ENCODE assay signal across 19 cellular contexts in genomic region chr11:3674189-3674588, GRCh38. TPM values are rescaled to one million over a fixed set of nuclear protein-coding genes. Genes with fewer than 3 reads are reported as not detected.
DNase-seq lines count a peak whose midpoint lies in the region; ATAC-seq and TF ChIP-seq lines count a peak whose summit lies in the region.
"Had no signal": no experiment of that assay in that cellular context is flagged by ENCODE, and none has a peak within 500 bp of the region (broad histone marks: within the 10 kb centered on the region; RNA-seq: fewer than 3 reads in every experiment).

No MANE protein-coding gene starts in this region.

- H3K23ac ChIP-seq in IMR-90 (ENCODE audit: low read depth, low read length), result no peak overlapping the region

- in situ Hi-C loops in IMR-90 (cut with MboI; ENCODE audit: low sequenced_read_pairs) (no loop called here), mammary epithelial cell (cut with MboI; ENCODE audit: low sequenced_read_pairs in 2 of 2) (no loop called here)

- peaks cover 60% of the 10 kb centered on the region for H3K36me3 ChIP-seq in IMR-90 (ENCODE audit: control insufficient read depth, insufficient read depth, low read length)
- peaks cover 31% of the 10 kb centered on the region for H3K36me3 ChIP-seq in mammary epithelial cell (ENCODE audit: insufficient read depth, low read length)
- H3K36me3 ChIP-seq in mesodermal cell (ENCODE audit: control insufficient read depth, insufficient read depth, low read length), result peaks cover 91% of the 10 kb centered on the region

- TF ChIP-seq POLR2A in IMR-90 (IDR thresholded peaks at IDR 0.05; ENCODE audit: low read depth, low read length), result no peak

- H2BK120ac ChIP-seq in IMR-90 (ENCODE audit: low read depth, low read length), result no peak overlapping the region

- peaks cover 2 to 91% (median 40%) of the 10 kb centered on the region in 3 donors for H3K36me3 Mint-ChIP-seq in naive thymus-derived CD8-positive, alpha-beta T cell

- H2BK15ac ChIP-seq in IMR-90 (ENCODE audit: low read depth, low read length), result no peak overlapping the region

- H3K4ac ChIP-seq in IMR-90 (ENCODE audit: low read depth, low read length), result no peak overlapping the region

- POLR2A ChIA-PET in IMR-90 (lab: Charles Lee; ENCODE audit: unreplicated experiment), result no interaction called here
- POLR2A ChIA-PET in naive thymus-derived CD8-positive, alpha-beta T cell (lab: Charles Lee), result no interaction called here

- H3K27me3 Mint-ChIP-seq in naive thymus-derived CD8-positive, alpha-beta T cell, result no peaks in the 10 kb centered on the region
- H3K27me3 Mint-ChIP-seq: stimulated activated naive CD8-positive, alpha-beta T cell treated with anti-CD3 and anti-CD28 coated beads, Interleukin-15, amount 100 ng/mL, for 72 hours had no signal

- no peak overlapping the region for H3K14ac ChIP-seq in IMR-90 (replicated peaks; ENCODE audit: low read depth, low read length)

- H3K9ac ChIP-seq in IMR-90 (ENCODE audit: low read depth, low read length), result no peak overlapping the region
- H3K9ac ChIP-seq in mammary epithelial cell (ENCODE audit: insufficient read depth, low read length), result peak overlapping the region; percentile 38

- H3K18ac ChIP-seq in IMR-90 (ENCODE audit: low read depth, low read length), result no peak overlapping the region

- CTCF ChIA-PET in IMR-90 (lab: Yijun Ruan, JAX), result no interaction called here
- CTCF ChIA-PET in mammary epithelial cell (lab: Charles Lee; ENCODE audit: low non-redundant PET), result interaction anchor here (0.5 kb wide), 1 partner anchor 334 kb away, joined by 6 read pairs; no protein-coding TSS in a partner anchor

- H4K20me1 ChIP-seq in IMR-90 (ENCODE audit: insufficient read depth, low read length) (no peaks in the 10 kb centered on the region; the same call in 1 of the 2 replicates), mammary epithelial cell (ENCODE audit: insufficient read depth, low read length) (no peaks in the 10 kb centered on the region)

- H3K79me2 ChIP-seq in mammary epithelial cell (ENCODE audit: insufficient read depth, low read length), result no peaks in the 10 kb centered on the region

- H3K4me3 ChIP-seq in IMR-90 (ENCODE audit: insufficient read depth, low read depth, low read length) (no peak overlapping the region), mammary epithelial cell (replicated peaks in 1 of 3; ENCODE audit: insufficient read depth in 1 of 3, low read depth in 2 of 3, low read length in 3 of 3) (no peak overlapping the region), mesodermal cell (ENCODE audit: extremely low read depth, insufficient read depth, low read length, poor library complexity, severe bottlenecking) (no peak overlapping the region)
- H3K4me3 ChIP-seq: coronary artery, K562, right lobe of liver had no signal

- no peak overlapping the region for H3K4me3 Mint-ChIP-seq in naive thymus-derived CD8-positive, alpha-beta T cell
- H3K4me3 Mint-ChIP-seq: immature natural killer cell; stimulated activated naive CD8-positive, alpha-beta T cell treated with anti-CD3 and anti-CD28 coated beads, Interleukin-15, amount 100 ng/mL, for 72 hours had no signal

- H3K9me3 ChIP-seq in IMR-90 (ENCODE audit: control insufficient read depth, insufficient read depth, low read length), result no peaks in the 10 kb centered on the region
- H3K9me3 ChIP-seq in mammary epithelial cell (replicated peaks; ENCODE audit: insufficient read depth, low read length), result no peaks in the 10 kb centered on the region
- no peaks in the 10 kb centered on the region for H3K9me3 ChIP-seq in mesodermal cell (ENCODE audit: control insufficient read depth, low read length)
- H3K9me3 ChIP-seq: right lobe of liver had no signal

- H3K27ac Mint-ChIP-seq in naive thymus-derived CD8-positive, alpha-beta T cell, result no peak overlapping the region
- H3K27ac Mint-ChIP-seq: stimulated activated naive CD8-positive, alpha-beta T cell treated with anti-CD3 and anti-CD28 coated beads, Interleukin-15, amount 100 ng/mL, for 72 hours had no signal

- H2BK5ac ChIP-seq in IMR-90 (ENCODE audit: low read depth, low read length, poor library complexity, severe bottlenecking), result no peak overlapping the region

- no peak overlapping the region for H3K4me2 ChIP-seq in IMR-90 (ENCODE audit: low read depth, low read length)
- H3K4me2 ChIP-seq in mammary epithelial cell (ENCODE audit: insufficient read depth, low read depth, low read length), result no peak overlapping the region

- dilution Hi-C loops in IMR-90 (cut with HindIII; ENCODE audit: low sequenced_read_pairs, unreplicated experiment) (no loop called here), mammary epithelial cell (cut with HindIII; ENCODE audit: low sequenced_read_pairs) (no loop called here)

- no peak overlapping the region for H2BK20ac ChIP-seq in IMR-90 (ENCODE audit: low read depth, low read length)

- H3K27ac ChIP-seq in IMR-90 (ENCODE audit: insufficient read depth, low read length) (no peak overlapping the region), mammary epithelial cell (ENCODE audit: insufficient read depth, low read depth, low read length) (peak overlapping the region; percentile 45), mesodermal cell (ENCODE audit: low read depth, low read length, severe bottlenecking) (peak overlapping the region; percentile 55)
- H3K27ac ChIP-seq: C4-2B, coronary artery, right lobe of liver had no signal

- H2AK9ac ChIP-seq in IMR-90 (replicated peaks; ENCODE audit: low read depth, low read length, poor library complexity), result no peak overlapping the region

- H4K91ac ChIP-seq in IMR-90 (ENCODE audit: insufficient read depth, low read depth, low read length), result no peak overlapping the region

- H4K8ac ChIP-seq in IMR-90 (ENCODE audit: low read depth in 2 of 2, low read length in 2 of 2), result no peak overlapping the region

- intact Hi-C loops in IMR-90 (cut with micrococcal nuclease), result no loop called here
- intact Hi-C loops in mammary epithelial cell (cut with micrococcal nuclease), result no loop called here

- H3K9me1 ChIP-seq in IMR-90 (ENCODE audit: insufficient read depth, low read length), result peaks cover 10% of the 10 kb centered on the region; the same call in 1 of the 2 replicates

- peak; percentile 25; the same call in 1 of the 2 replicates for ATAC-seq in IMR-90 (ENCODE audit: low read depth)
- no peak for ATAC-seq in GM21528 (IDR thresholded peaks at IDR 0.05; ENCODE audit: low FRiP score, unreplicated experiment)
- no peak for ATAC-seq in naive thymus-derived CD8-positive, alpha-beta T cell
- ATAC-seq: K562; stimulated activated naive CD8-positive, alpha-beta T cell treated with anti-CD3 and anti-CD28 coated beads, Interleukin-15, amount 100 ng/mL, for 72 hours had no signal

- no peak overlapping the region for H4K5ac ChIP-seq in IMR-90 (ENCODE audit: low read depth, low read length)

- H3K56ac ChIP-seq in IMR-90 (ENCODE audit: extremely low read depth, insufficient read depth, low read length), result no peak overlapping the region

- no peaks in the 10 kb centered on the region for H3K27me3 ChIP-seq in IMR-90 (ENCODE audit: control insufficient read depth, insufficient read depth, low read length)
- H3K27me3 ChIP-seq in mammary epithelial cell (ENCODE audit: insufficient read depth, low read length), result no peaks in the 10 kb centered on the region
- H3K27me3 ChIP-seq: right lobe of liver had no signal

- H3K9me3 Mint-ChIP-seq in naive thymus-derived CD8-positive, alpha-beta T cell, result no peaks in the 10 kb centered on the region
- H3K9me3 Mint-ChIP-seq: activated naive CD4-positive, alpha-beta T cell treated with anti-CD3 and anti-CD28 coated beads, Interleukin-2, amount 50 U/mL, for 72 hours; immature natural killer cell; stimulated activated naive CD8-positive, alpha-beta T cell treated with anti-CD3 and anti-CD28 coated beads, Interleukin-15, amount 100 ng/mL, for 72 hours had no signal

- TF ChIP-seq RAD21 in IMR-90 (IDR thresholded peaks at IDR 0.05; ENCODE audit: low read length), result no peak

- no peak for TF ChIP-seq CTCF in IMR-90 (conservative IDR thresholded peaks at IDR 0.05; ENCODE audit: low read depth, low read length)
- TF ChIP-seq CTCF in mammary epithelial cell (conservative IDR thresholded peaks at IDR 0.05 in 1 of 2, IDR thresholded peaks at IDR 0.05 in 1 of 2; ENCODE audit: extremely low read depth in 1 of 2, insufficient read depth in 1 of 2, low read depth in 1 of 2, low read length in 2 of 2), result no peak

- peaks cover 14 to 17% of the 10 kb centered on the region in 2 experiments for H3K79me1 ChIP-seq in IMR-90 (ENCODE audit: low read depth in 1 of 2, low read length in 2 of 2)

- no peak overlapping the region for H2AFZ ChIP-seq in IMR-90 (replicated peaks; ENCODE audit: low read length, poor library complexity)
- no peak overlapping the region for H2AFZ ChIP-seq in mammary epithelial cell (ENCODE audit: low read depth, low read length)

- H3K4me1 Mint-ChIP-seq in naive thymus-derived CD8-positive, alpha-beta T cell, result peaks cover 0 to 5% (median 0%) of the 10 kb centered on the region in 4 donors
- H3K4me1 Mint-ChIP-seq: immature natural killer cell; stimulated activated naive CD8-positive, alpha-beta T cell treated with anti-CD3 and anti-CD28 coated beads, Interleukin-15, amount 100 ng/mL, for 72 hours had no signal

- DNase-seq in AG20443 (ENCODE audit: low spot score) (peak; percentile 7), IMR-90 (peak; percentile 88), mammary epithelial cell (peak; percentile 93), NOMO-1 treated with dmso at 0.1 percent for 144 hours (lab: John Stamatoyannopoulos, UW; ENCODE audit: unreplicated experiment) (no peak)
- DNase-seq in naive thymus-derived CD8-positive, alpha-beta T cell, result no peak
- DNase-seq in activated CD4-positive, alpha-beta T cell treated with anti-CD3 and anti-CD28 coated beads, Interleukin-2, amount 50 U/mL, for 4 hours, result no peak
- DNase-seq: activated CD8-positive, alpha-beta memory T cell treated with anti-CD3 and anti-CD28 coated beads for 24 hours; foreskin melanocyte; immature natural killer cell; NCI-H1694 treated with DMSO at 0.1 percent for 48 hours; NCI-H774; right lobe of liver; stimulated activated naive CD8-positive, alpha-beta T cell treated with anti-CD3 and anti-CD28 coated beads, Interleukin-15, amount 100 ng/mL, for 72 hours had no signal

- H2AK5ac ChIP-seq in IMR-90 (ENCODE audit: low read depth, low read length), result no peak overlapping the region

- H3K4me1 ChIP-seq in IMR-90 (ENCODE audit: control insufficient read depth, insufficient read depth, low read length), result peaks cover 3% of the 10 kb centered on the region; the same call in 1 of the 2 replicates
- H3K4me1 ChIP-seq in mammary epithelial cell (ENCODE audit: insufficient read depth, low read length), result peaks cover 19% of the 10 kb centered on the region
- H3K4me1 ChIP-seq in mesodermal cell (ENCODE audit: control insufficient read depth, insufficient read depth, low read length, poor library complexity, severe bottlenecking), result peaks cover 6% of the 10 kb centered on the region
- H3K4me1 ChIP-seq: right lobe of liver had no signal

- WGBS in IMR-90 (ENCODE audit: extremely low coverage in 2 of 2, insufficient read length in 1 of 2), 2 experiments, result no CpG with 5 or more reads among the region's 1 CpG
- 57% methylated on average over 1 of the region's 1 CpG for WGBS in mammary epithelial cell (ENCODE audit: low coverage, missing lambda C conversion rate)
- no CpG with 5 or more reads among the region's 1 CpG for WGBS in mesodermal cell (ENCODE audit: insufficient coverage in 2 of 2), 2 experiments

- BruUV-seq in IMR-90 (replicated peaks; lab: Mats Ljungman, UMichigan) (no TSS peak), mammary epithelial cell (replicated peaks; lab: Mats Ljungman, UMichigan) (no TSS peak)

RNA-seq across cellular contexts. Expression of gene CHRNA10, which starts 3.0 kb away (rescaled TPM):
- total RNA-seq in IMR-90 (2012; rRNA removed) (under 0.01 and 0.36 TPM in 2 replicates), mammary epithelial cell (1 to 10 TPM; 1.2 to 2.1 TPM)
- polyA plus RNA-seq in IMR-90 (2012; rRNA removed) (0.79 and 1.2 TPM in 2 replicates), mammary epithelial cell (0.40 TPM)
- 0.41 and 0.69 TPM in 2 replicates for polyA plus RNA-seq in IMR-90 (2012; cell fraction: cytosol; rRNA removed)
- polyA plus RNA-seq in IMR-90 (2012; cell fraction: nucleus; rRNA removed; ENCODE audit: low replicate concordance), result 4.5 and 11.7 TPM in 2 replicates
- polyA minus RNA-seq in mammary epithelial cell, result not detected
- 0.74 TPM for polyA plus RNA-seq in mesodermal cell (2013, experiment 1 of 2)
- polyA plus RNA-seq in mesodermal cell (2013, experiment 2 of 2), result 0.40 TPM
- 1 to 10 TPM; 3.6 to 5.1 TPM for total RNA-seq in naive thymus-derived CD8-positive, alpha-beta T cell
- under 1 TPM in 2 of 3 donors, not detected in 1; 0.15 to 0.32 TPM for polyA plus RNA-seq in naive thymus-derived CD8-positive, alpha-beta T cell

RNA-seq across cellular contexts. Expression of gene ART1, which starts 29.3 kb away (rescaled TPM):
- total RNA-seq in IMR-90 (2012; rRNA removed) (not detected in 2 replicates), mammary epithelial cell (not detected)
- polyA plus RNA-seq in IMR-90 (2012; rRNA removed) (not detected in 2 replicates), mammary epithelial cell (not detected)
- not detected in 2 replicates for polyA plus RNA-seq in IMR-90 (2012; cell fraction: cytosol; rRNA removed)
- not detected in 2 replicates for polyA plus RNA-seq in IMR-90 (2012; cell fraction: nucleus; rRNA removed; ENCODE audit: low replicate concordance)
- polyA minus RNA-seq in mammary epithelial cell, result not detected
- polyA plus RNA-seq in mesodermal cell (2013, experiment 1 of 2), result not detected
- not detected for polyA plus RNA-seq in mesodermal cell (2013, experiment 2 of 2)
- not detected for total RNA-seq in naive thymus-derived CD8-positive, alpha-beta T cell
- not detected for polyA plus RNA-seq in naive thymus-derived CD8-positive, alpha-beta T cell
- total RNA-seq: activated naive CD4-positive, alpha-beta T cell treated with anti-CD3 and anti-CD28 coated beads, Interleukin-2, amount 50 U/mL, for 72 hours; K562; right lobe of liver had no signal
- polyA plus RNA-seq: immature natural killer cell, K562 had no signal

RNA-seq across cellular contexts. Expression of gene ART5, which starts 32.4 kb away (rescaled TPM):
- total RNA-seq in IMR-90 (2012; rRNA removed), result not detected in 2 replicates
- polyA plus RNA-seq in IMR-90 (2012; rRNA removed), result not detected in 2 replicates
- polyA plus RNA-seq in IMR-90 (2012; cell fraction: cytosol; rRNA removed), result 0.23 TPM in 1 of 2 replicates, not detected in the other
- polyA plus RNA-seq in IMR-90 (2012; cell fraction: nucleus; rRNA removed; ENCODE audit: low replicate concordance), result 0.11 TPM in 1 of 2 replicates, not detected in the other
- not detected for total RNA-seq in mammary epithelial cell
- polyA plus RNA-seq in mammary epithelial cell, result not detected
- not detected for polyA minus RNA-seq in mammary epithelial cell
- polyA plus RNA-seq in mesodermal cell (2013, experiment 1 of 2), result 16.1 TPM
- 12.7 TPM for polyA plus RNA-seq in mesodermal cell (2013, experiment 2 of 2)
- not detected for total RNA-seq in naive thymus-derived CD8-positive, alpha-beta T cell
- polyA plus RNA-seq in naive thymus-derived CD8-positive, alpha-beta T cell, result not detected
- total RNA-seq: activated naive CD4-positive, alpha-beta T cell treated with anti-CD3 and anti-CD28 coated beads, Interleukin-2, amount 50 U/mL, for 72 hours had no signal
- polyA plus RNA-seq: immature natural killer cell had no signal

Comparison
In these comparisons a context has a peak if more than half of its experiments do, and no peak if none do; other contexts are left out.
1. DNase-seq: peak in AG20443 (single experiment), IMR-90 (single experiment) and mammary epithelial cell (single experiment); none in NOMO-1 treated with dmso at 0.1 percent for 144 hours (single experiment), naive thymus-derived CD8-positive, alpha-beta T cell (0 of 10) and activated CD4-positive, alpha-beta T cell treated with anti-CD3 and anti-CD28 coated beads, Interleukin-2, amount 50 U/mL, for 4 hours (0 of 2).